Comparison of ENCODE assay signal across 19 cellular contexts in genomic region chr2:44623622-44624351, GRCh38.
DNase-seq lines count a peak whose midpoint lies in the region; ATAC-seq and TF ChIP-seq lines count a peak whose summit lies in the region.
"Had no signal": no experiment of that assay in that cellular context is flagged by ENCODE, and none has a peak within 500 bp of the region (broad histone marks: within the 10 kb centered on the region; RNA-seq: fewer than 3 reads in every experiment).

No MANE protein-coding gene starts in this region.

- H3K27ac Mint-ChIP-seq in nephron progenitor cell, result no peak overlapping the region
- H3K27ac Mint-ChIP-seq: activated B cell treated with CpG ODN at 0.5 μM for 24 hours; activated CD8-positive, alpha-beta memory T cell treated with anti-CD3 and anti-CD28 coated beads, Interleukin-2, amount 10 ng/mL, durations not matched to agents 7 days and 5 days; T-cell had no signal

- CTCF ChIA-PET in SK-N-SH (lab: Yijun Ruan, JAX), result interaction anchor here (0.6 to 1.9 kb wide), 11 partner anchors 11 to 324 kb away, joined by 3 to 12 read pairs (median 4); no protein-coding TSS in a partner anchor

- H4K20me1 ChIP-seq in SK-N-SH (ENCODE audit: insufficient read depth), result no peaks in the 10 kb centered on the region
- H4K20me1 ChIP-seq in hepatocyte (ENCODE audit: insufficient read depth, poor library complexity, severe bottlenecking), result no peaks in the 10 kb centered on the region
- H4K20me1 ChIP-seq: BLaER1 treated with 17β-estradiol and CSF1 and Interleukin-3, amounts not matched to agents 10 nM and 100 nM had no signal

- no peak overlapping the region for H3K4me2 ChIP-seq in SK-N-SH
- H3K4me2 ChIP-seq in hepatocyte, result no peak overlapping the region
- H3K4me2 ChIP-seq: BLaER1 treated with 17β-estradiol and CSF1 and Interleukin-3, amounts not matched to agents 10 nM and 100 nM had no signal

- no peaks in the 10 kb centered on the region for H3F3A ChIP-seq in SK-N-SH (replicated peaks; ENCODE audit: insufficient read depth)

- DNase-seq in DMS153 treated with DMSO at 0.1 percent for 48 hours (lab: John Stamatoyannopoulos, UW; ENCODE audit: unreplicated experiment), result peak; percentile 81
- peak; percentile 20 for DNase-seq in NCI-H1417 treated with DMSO at 0.1 percent for 48 hours (lab: John Stamatoyannopoulos, UW)
- no peak for DNase-seq in SK-N-SH
- DNase-seq in nephron progenitor cell, result no peak
- DNase-seq in left lung, result no peak
- DNase-seq in hepatocyte (ENCODE audit: low spot score), result no peak
- no peak for DNase-seq in SJCRH30
- DNase-seq: activated B cell treated with CpG ODN at 0.5 μM for 24 hours; activated CD8-positive, alpha-beta memory T cell treated with anti-CD3 and anti-CD28 coated beads, Interleukin-2, amount 10 ng/mL, durations not matched to agents 7 days and 5 days; activated naive CD4-positive, alpha-beta T cell; brain microvascular endothelial cell; GF-D8; mucosa of descending colon; NCI-H1930; posterior cingulate gyrus; stimulated activated CD4-positive, alpha-beta T cell treated with anti-CD3 and anti-CD28 coated beads, Interleukin-15, amount 100 ng/mL, for 24 hours; T-cell had no signal

- no peak overlapping the region for H2AFZ ChIP-seq in SK-N-SH (ENCODE audit: low read depth)
- H2AFZ ChIP-seq in hepatocyte, result no peak overlapping the region

- H3K36me3 ChIP-seq in SK-N-SH (replicated peaks in 1 of 2; ENCODE audit: control insufficient read depth in 1 of 2, insufficient read depth in 2 of 2, low read length in 1 of 2) (no peaks in the 10 kb centered on the region), left lung (no peaks in the 10 kb centered on the region), hepatocyte (replicated peaks; ENCODE audit: insufficient read depth, low read depth) (no peaks in the 10 kb centered on the region), SJCRH30 (peaks cover 3% of the 10 kb centered on the region; the same call in 1 of the 2 replicates)
- H3K36me3 ChIP-seq: brain microvascular endothelial cell had no signal

- no peaks in the 10 kb centered on the region for H3K4me1 ChIP-seq in SK-N-SH (ENCODE audit: control insufficient read depth in 1 of 2, insufficient read depth in 2 of 2, low read depth in 1 of 2, low read length in 1 of 2)
- H3K4me1 ChIP-seq in left lung, result no peaks in the 10 kb centered on the region
- no peaks in the 10 kb centered on the region for H3K4me1 ChIP-seq in hepatocyte (ENCODE audit: insufficient read depth)
- no peaks in the 10 kb centered on the region for H3K4me1 ChIP-seq in SJCRH30
- H3K4me1 ChIP-seq: BLaER1 treated with 17β-estradiol and CSF1 and Interleukin-3, amounts not matched to agents 10 nM and 100 nM had no signal

- H3K9ac ChIP-seq in SK-N-SH, result no peak overlapping the region
- H3K9ac ChIP-seq: BLaER1 treated with 17β-estradiol and CSF1 and Interleukin-3, amounts not matched to agents 10 nM and 100 nM had no signal

- peaks cover 20% of the 10 kb centered on the region for H3K9me3 Mint-ChIP-seq in nephron progenitor cell

- peak; percentile 37; the same call in 1 of the 2 replicates for TF ChIP-seq CTCF in SK-N-SH (IDR thresholded peaks at IDR 0.05)
- TF ChIP-seq CTCF in nephron progenitor cell (IDR thresholded peaks at IDR 0.05), result peak; percentile 33
- TF ChIP-seq CTCF in left lung (IDR thresholded peaks at IDR 0.05), result no peak
- no peak for TF ChIP-seq CTCF in hepatocyte (IDR thresholded peaks at IDR 0.05; ENCODE audit: poor library complexity)

- H3K9me3 ChIP-seq in SK-N-SH, result no peaks in the 10 kb centered on the region
- H3K9me3 ChIP-seq in left lung, result peaks cover 0 to 8% of the 10 kb centered on the region in 2 donors
- no peaks in the 10 kb centered on the region for H3K9me3 ChIP-seq in hepatocyte (ENCODE audit: low read depth)
- H3K9me3 ChIP-seq in SJCRH30 (replicated peaks), result no peaks in the 10 kb centered on the region; the same call in 1 of the 2 replicates

- H3K4me3 ChIP-seq in SK-N-SH (ENCODE audit: low read depth in 2 of 2, low read length in 1 of 2) (no peak overlapping the region), left lung (no peak overlapping the region), hepatocyte (no peak overlapping the region), SJCRH30 (no peak overlapping the region)
- H3K4me3 ChIP-seq: BLaER1 treated with 17β-estradiol and CSF1 and Interleukin-3, amounts not matched to agents 10 nM and 100 nM; mucosa of descending colon had no signal

- no peaks in the 10 kb centered on the region for H3K4me1 Mint-ChIP-seq in nephron progenitor cell
- H3K4me1 Mint-ChIP-seq: activated CD8-positive, alpha-beta memory T cell treated with anti-CD3 and anti-CD28 coated beads, Interleukin-2, amount 10 ng/mL, durations not matched to agents 7 days and 5 days had no signal

- ATAC-seq in left lung, result no peak
- no peak for ATAC-seq in HG02885 (IDR thresholded peaks at IDR 0.05; ENCODE audit: poor library complexity, unreplicated experiment)
- ATAC-seq: activated CD8-positive, alpha-beta memory T cell treated with anti-CD3 and anti-CD28 coated beads, Interleukin-2, amount 10 ng/mL, durations not matched to agents 7 days and 5 days; mucosa of descending colon; T-cell had no signal

- H3K27ac ChIP-seq in SK-N-SH (ENCODE audit: low read depth in 2 of 2, low read length in 1 of 2), result no peak overlapping the region
- H3K27ac ChIP-seq in left lung, result no peak overlapping the region
- no peak overlapping the region for H3K27ac ChIP-seq in hepatocyte
- no peak overlapping the region for H3K27ac ChIP-seq in SJCRH30
- H3K27ac ChIP-seq: BLaER1 treated with 17β-estradiol and CSF1 and Interleukin-3, amounts not matched to agents 10 nM and 100 nM; brain microvascular endothelial cell had no signal

- H3K79me2 ChIP-seq in SK-N-SH (ENCODE audit: insufficient read depth) (no peaks in the 10 kb centered on the region), hepatocyte (no peaks in the 10 kb centered on the region)

- no peak for TF ChIP-seq EP300 in SK-N-SH (IDR thresholded peaks at IDR 0.05; ENCODE audit: borderline replicate concordance in 1 of 2, low read depth in 1 of 2, low read length in 1 of 2)

- intact Hi-C loops in left lung (cut with DNase I), result no loop called here

- TF ChIP-seq RAD21 in SK-N-SH (IDR thresholded peaks at IDR 0.05; ENCODE audit: low read length), result no peak

- POLR2A ChIA-PET in SK-N-SH (lab: Yijun Ruan, JAX), result no interaction called here

- H3K36me3 Mint-ChIP-seq in nephron progenitor cell (ENCODE audit: low read depth), result no peaks in the 10 kb centered on the region

- H3K4me3 Mint-ChIP-seq in nephron progenitor cell, result no peak overlapping the region
- H3K4me3 Mint-ChIP-seq: activated B cell treated with CpG ODN at 0.5 μM for 24 hours; activated CD8-positive, alpha-beta memory T cell treated with anti-CD3 and anti-CD28 coated beads, Interleukin-2, amount 10 ng/mL, durations not matched to agents 7 days and 5 days; T-cell had no signal

- H3K27me3 ChIP-seq in SK-N-SH (ENCODE audit: insufficient read depth), result no peaks in the 10 kb centered on the region
- H3K27me3 ChIP-seq in left lung, result no peaks in the 10 kb centered on the region
- H3K27me3 ChIP-seq in hepatocyte, result no peaks in the 10 kb centered on the region
- H3K27me3 ChIP-seq in SJCRH30, result no peaks in the 10 kb centered on the region
- H3K27me3 ChIP-seq: BLaER1 treated with 17β-estradiol and CSF1 and Interleukin-3, amounts not matched to agents 10 nM and 100 nM; brain microvascular endothelial cell had no signal

- no peaks in the 10 kb centered on the region for H3K27me3 Mint-ChIP-seq in nephron progenitor cell (ENCODE audit: low read depth, poor library complexity)
- H3K27me3 Mint-ChIP-seq: activated B cell treated with CpG ODN at 0.5 μM for 24 hours; activated CD8-positive, alpha-beta memory T cell treated with anti-CD3 and anti-CD28 coated beads, Interleukin-2, amount 10 ng/mL, durations not matched to agents 7 days and 5 days; T-cell had no signal

- H3K9me2 ChIP-seq in SK-N-SH (no peaks in the 10 kb centered on the region), hepatocyte (replicated peaks; ENCODE audit: insufficient read depth) (no peaks in the 10 kb centered on the region)

TF ChIP-seq in SK-N-SH, 30 proteins besides CTCF, POLR2A, EP300 and RAD21 (continues in another document):
- no peak for TF ChIP-seq RXRA (IDR thresholded peaks at IDR 0.05; ENCODE audit: borderline replicate concordance, low read depth)
- TF ChIP-seq GABPA (IDR thresholded peaks at IDR 0.05; ENCODE audit: low read depth), result no peak
- TF ChIP-seq ELF1 (IDR thresholded peaks at IDR 0.05), result no peak
- TF ChIP-seq POLR2AphosphoS5 (IDR thresholded peaks at IDR 0.05; ENCODE audit: low read depth, low read length), result no peak
- no peak for TF ChIP-seq SMC3 (IDR thresholded peaks at IDR 0.05; ENCODE audit: low read depth, low read length)
- no peak for TF ChIP-seq RCOR1 (IDR thresholded peaks at IDR 0.05; ENCODE audit: low read length)
- no peak for TF ChIP-seq TEAD4 (IDR thresholded peaks at IDR 0.05; ENCODE audit: borderline replicate concordance, insufficient read depth)
- no peak for TF ChIP-seq USF1 (IDR thresholded peaks at IDR 0.05; ENCODE audit: borderline replicate concordance, low read depth)
- no peak for TF ChIP-seq CHD2 (IDR thresholded peaks at IDR 0.05; ENCODE audit: low read length, partially characterized antibody)
- no peak for TF ChIP-seq TAF1 (IDR thresholded peaks at IDR 0.05; ENCODE audit: borderline replicate concordance, low read depth, low read length)
- no peak for TF ChIP-seq YY1 (IDR thresholded peaks at IDR 0.05; ENCODE audit: low read depth)
- TF ChIP-seq, protein P1, sequence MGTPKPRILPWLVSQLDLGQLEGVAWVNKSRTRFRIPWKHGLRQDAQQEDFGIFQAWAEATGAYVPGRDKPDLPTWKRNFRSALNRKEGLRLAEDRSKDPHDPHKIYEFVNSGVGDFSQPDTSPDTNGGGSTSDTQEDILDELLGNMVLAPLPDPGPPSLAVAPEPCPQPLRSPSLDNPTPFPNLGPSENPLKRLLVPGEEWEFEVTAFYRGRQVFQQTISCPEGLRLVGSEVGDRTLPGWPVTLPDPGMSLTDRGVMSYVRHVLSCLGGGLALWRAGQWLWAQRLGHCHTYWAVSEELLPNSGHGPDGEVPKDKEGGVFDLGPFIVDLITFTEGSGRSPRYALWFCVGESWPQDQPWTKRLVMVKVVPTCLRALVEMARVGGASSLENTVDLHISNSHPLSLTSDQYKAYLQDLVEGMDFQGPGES (IDR thresholded peaks at IDR 0.05; ENCODE audit: low read depth, low read length), result no peak
- TF ChIP-seq JUND (IDR thresholded peaks at IDR 0.05), result no peak
- no peak for TF ChIP-seq NRF1 (IDR thresholded peaks at IDR 0.05; ENCODE audit: low read depth, low read length)
- TF ChIP-seq FOSL2 (IDR thresholded peaks at IDR 0.05; ENCODE audit: borderline replicate concordance, low read depth), result no peak
- no peak for TF ChIP-seq NFIC (IDR thresholded peaks at IDR 0.05; ENCODE audit: borderline replicate concordance)

Comparison
In these comparisons a context has a peak if more than half of its experiments do, and no peak if none do; other contexts are left out.
1. DNase-seq: peak in DMS153 treated with DMSO at 0.1 percent for 48 hours (single experiment) and NCI-H1417 treated with DMSO at 0.1 percent for 48 hours (single experiment); none in SK-N-SH (single experiment), nephron progenitor cell (single experiment), left lung (0 of 2), hepatocyte (single experiment) and SJCRH30 (0 of 2).
2. CTCF ChIP-seq: peak in SK-N-SH (single experiment) and nephron progenitor cell (single experiment); none in left lung (0 of 2) and hepatocyte (single experiment).